9 cellular contexts compared by ENCODE assay signal in the genomic region with DNA sequence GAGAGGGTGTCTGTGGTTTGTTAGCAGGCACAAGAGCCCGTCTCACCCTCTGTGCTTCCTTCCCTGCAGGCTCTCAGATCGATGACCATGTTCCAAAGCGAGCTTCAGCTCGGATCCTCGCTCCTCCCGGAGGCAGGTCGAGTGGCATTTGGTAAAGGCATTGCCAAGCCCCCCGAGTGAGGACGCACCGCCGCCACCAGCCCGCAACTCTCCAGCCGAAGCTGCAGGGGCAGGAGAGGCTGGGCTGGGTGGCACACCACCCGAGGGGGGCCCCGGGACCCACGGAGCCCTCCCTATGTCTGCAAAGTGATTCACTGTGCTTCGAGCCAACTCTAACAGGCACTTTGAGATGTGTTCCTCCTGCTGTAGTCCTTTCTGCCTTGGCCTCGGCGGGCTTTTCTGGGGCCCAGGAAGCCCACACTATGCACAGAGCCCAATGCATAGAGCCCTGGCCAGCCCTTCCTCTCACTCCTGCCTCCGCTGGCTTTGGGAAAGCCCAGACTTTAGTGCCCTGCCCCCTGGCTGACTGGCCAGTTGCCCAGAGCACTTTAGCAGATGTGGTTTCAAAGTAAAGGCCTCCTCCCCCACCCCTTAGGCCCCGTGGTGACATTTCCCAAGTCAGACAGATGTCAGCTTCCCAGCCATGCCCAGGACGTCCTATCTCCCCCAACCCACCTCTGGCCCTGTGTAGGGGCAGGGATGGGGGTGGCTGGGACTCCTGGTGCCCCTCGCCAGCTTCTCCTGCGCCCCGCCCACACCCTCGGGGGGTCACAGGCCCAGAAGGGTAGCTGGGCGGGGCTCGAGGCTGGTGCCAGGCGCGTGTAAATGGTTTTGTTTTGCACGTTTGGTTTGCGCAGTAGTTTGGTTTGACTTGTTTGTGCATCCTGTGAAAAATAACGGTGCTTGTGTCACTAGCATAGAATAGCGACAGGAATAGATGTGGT. TPM values are rescaled to one million over a fixed set of nuclear protein-coding genes. Genes with fewer than 3 reads are reported as not detected.
A peak's percentile ranks its signal among the peaks of the same experiment; 100 is the strongest.
DNase-seq lines count a peak whose midpoint lies in the region; ATAC-seq and TF ChIP-seq lines count a peak whose summit lies in the region.
"Had no signal": no experiment of that assay in that cellular context is flagged by ENCODE, and none has a peak within 500 bp of the region (broad histone marks: within the 10 kb centered on the region; RNA-seq: fewer than 3 reads in every experiment).

No MANE protein-coding gene starts in this region.

- peak; percentile 32 for DNase-seq in Ammon's horn (ENCODE audit: low spot score)
- peak; percentile 60 for DNase-seq in LHCN-M2 (ENCODE audit: low read depth)
- DNase-seq in astrocyte of the spinal cord (ENCODE audit: low read depth, low spot score), result peak; percentile 7
- DNase-seq in right lobe of liver, result peak in 1 of 3 donors; percentile 47
- no peak for DNase-seq in testis
- no peak for DNase-seq in CD14-positive monocyte (ENCODE audit: low spot score)
- DNase-seq in sciatic nerve (ENCODE audit: low spot score), result no peak
- DNase-seq: CD8-positive, alpha-beta memory T cell had no signal

- H3K9me3 ChIP-seq in right lobe of liver (no peaks in the 10 kb centered on the region), testis (no peaks in the 10 kb centered on the region)

- H3K27me3 ChIP-seq in right lobe of liver (peaks cover 0 to 4% of the 10 kb centered on the region in 2 donors), testis (no peaks in the 10 kb centered on the region)

- H3K27ac ChIP-seq in right lobe of liver (no peak overlapping the region), testis (no peak overlapping the region)

- H3K4me3 ChIP-seq in astrocyte of the spinal cord (ENCODE audit: low read depth, low read length) (no peak overlapping the region), right lobe of liver (no peak overlapping the region), testis (no peak overlapping the region)

- TF ChIP-seq POLR2A in right lobe of liver (IDR thresholded peaks at IDR 0.05) (no peak), testis (IDR thresholded peaks at IDR 0.05) (no peak)

- H3K36me3 ChIP-seq in right lobe of liver (no peaks in the 10 kb centered on the region), testis (ENCODE audit: low read depth, missing control alignments) (no peaks in the 10 kb centered on the region)

- TF ChIP-seq CTCF in astrocyte of the spinal cord (IDR thresholded peaks at IDR 0.05; ENCODE audit: low read depth, low read length), result no peak
- no peak for TF ChIP-seq CTCF in right lobe of liver (IDR thresholded peaks at IDR 0.05)
- no peak for TF ChIP-seq CTCF in testis (IDR thresholded peaks at IDR 0.05)
- no peak for TF ChIP-seq CTCF in CD14-positive monocyte (IDR thresholded peaks at IDR 0.05)

- no peaks in the 10 kb centered on the region for H3K36me3 Mint-ChIP-seq in CD14-positive monocyte
- H3K36me3 Mint-ChIP-seq: CD8-positive, alpha-beta memory T cell had no signal

- intact Hi-C loops in right lobe of liver (cut with DNase I) (no loop called here), testis (cut with DNase I; ENCODE audit: low total_unique reads) (no loop called here), CD14-positive monocyte (cut with micrococcal nuclease) (no loop called here), sciatic nerve (cut with DNase I) (no loop called here)

- 51% methylated on average over 14 of the region's 34 CpGs for WGBS in right lobe of liver (ENCODE audit: insufficient coverage, low coverage, low lambda C conversion rate, missing lambda C conversion rate)
- WGBS in testis, 2 donors, result 65 to 79% methylated on average over 4 to 34 of the region's 34 CpGs

- no peak overlapping the region for H3K4me3 Mint-ChIP-seq in CD14-positive monocyte
- H3K4me3 Mint-ChIP-seq: CD8-positive, alpha-beta memory T cell had no signal

- H3K27me3 Mint-ChIP-seq in CD14-positive monocyte (ENCODE audit: low read depth in 3 of 3), result peaks cover 10 to 32% (median 16%) of the 10 kb centered on the region in 3 donors

- H3K4me1 ChIP-seq in right lobe of liver, result no peaks in the 10 kb centered on the region
- H3K4me1 ChIP-seq in testis, result no peaks in the 10 kb centered on the region

- in situ Hi-C loops in astrocyte of the spinal cord (cut with HindIII; ENCODE audit: low sequenced_read_pairs), result no loop called here

- ATAC-seq in right lobe of liver, result peak in 3 of 4 donors; percentile 15 to 63 (median 36)
- no peak for ATAC-seq in sciatic nerve
- ATAC-seq in GM21390 (IDR thresholded peaks at IDR 0.05; ENCODE audit: unreplicated experiment), result no peak

- no peaks in the 10 kb centered on the region for H3K4me1 Mint-ChIP-seq in CD14-positive monocyte

- no peak overlapping the region for H3K27ac Mint-ChIP-seq in CD14-positive monocyte
- H3K27ac Mint-ChIP-seq: CD8-positive, alpha-beta memory T cell had no signal

- no peaks in the 10 kb centered on the region for H3K9me3 Mint-ChIP-seq in CD14-positive monocyte
- H3K9me3 Mint-ChIP-seq: CD8-positive, alpha-beta memory T cell had no signal

RNA-seq across cellular contexts. Expression of a gene that starts 23.3 kb away (rescaled TPM):
- total RNA-seq in LHCN-M2 (2014; rRNA removed) (1.5 and 1.7 TPM in 2 replicates), right lobe of liver (10 to 100 TPM; 13.7 to 22.3 (median 17.3) TPM), testis (10 to 100 TPM; 31.4 to 49.8 TPM), sciatic nerve (26.7 TPM)
- polyA plus RNA-seq in LHCN-M2 (2012), result 9.1 TPM
- polyA plus RNA-seq in testis (ENCODE audit: insufficient read depth, low read depth, low replicate concordance) (112 TPM), CD14-positive monocyte (1 to 10 TPM; 2.4 to 3.5 TPM)

Comparison
In these comparisons a context has a peak if more than half of its experiments do, and no peak if none do; other contexts are left out.
1. DNase-seq: peak in Ammon's horn (single experiment), LHCN-M2 (single experiment) and astrocyte of the spinal cord (single experiment); none in testis (single experiment), CD14-positive monocyte (single experiment) and sciatic nerve (single experiment).
2. ATAC-seq: peak in right lobe of liver (3 of 4); none in sciatic nerve (single experiment) and GM21390 (single experiment).